Comparison of ENCODE assay signal across 8 cellular contexts in the genomic region with DNA sequence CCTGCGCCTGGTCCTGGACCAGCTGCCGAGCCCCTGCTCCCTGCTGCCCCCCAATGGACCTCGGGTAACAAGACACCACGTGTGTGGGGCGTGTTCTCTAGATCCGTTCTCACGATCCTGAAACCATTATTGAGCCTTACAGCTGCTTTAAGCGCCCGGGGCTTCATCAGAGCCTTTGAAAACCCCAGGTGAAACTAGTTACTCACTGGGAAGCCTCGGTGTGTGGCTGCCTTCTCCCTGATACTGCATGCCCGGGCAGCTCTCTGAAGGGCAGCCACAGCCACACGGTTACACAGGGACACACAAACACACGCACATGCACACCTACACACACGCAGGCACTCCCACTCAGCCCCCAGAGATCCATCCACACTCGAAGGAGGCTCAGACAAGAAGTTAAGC. TPM values are rescaled to one million over a fixed set of nuclear protein-coding genes. Genes with fewer than 3 reads are reported as not detected.
DNase-seq lines count a peak whose midpoint lies in the region; ATAC-seq and TF ChIP-seq lines count a peak whose summit lies in the region.

No MANE protein-coding gene starts in this region.

- peaks cover 57% of the 10 kb centered on the region for H3K27me3 Mint-ChIP-seq in activated CD4-positive, alpha-beta T cell treated with anti-CD3 and anti-CD28 coated beads, Interleukin-2, amount 10 ng/mL, durations not matched to agents 7 days and 5 days

- ATAC-seq in GM19467 (IDR thresholded peaks at IDR 0.05; ENCODE audit: unreplicated experiment) = peak; percentile 73

- H3K4me1 Mint-ChIP-seq in activated CD4-positive, alpha-beta T cell treated with anti-CD3 and anti-CD28 coated beads, Interleukin-2, amount 10 ng/mL, durations not matched to agents 7 days and 5 days = peaks cover 10% of the 10 kb centered on the region

- H3K4me3 Mint-ChIP-seq in activated CD4-positive, alpha-beta T cell treated with anti-CD3 and anti-CD28 coated beads, Interleukin-2, amount 10 ng/mL, durations not matched to agents 7 days and 5 days = peak overlapping the region; percentile 36

- DNase-seq in Daoy (ENCODE audit: low read depth) (peak; percentile 81), foreskin fibroblast (peak; percentile 41 to 70), NCI-H2107 (lab: John Stamatoyannopoulos, UW) (no peak)
- peak; percentile 54 for DNase-seq in activated CD4-positive, alpha-beta T cell treated with anti-CD3 and anti-CD28 coated beads, Interleukin-2, amount 10 ng/mL, durations not matched to agents 7 days and 5 days
- no peak for DNase-seq in activated CD4-positive, CD25-positive, alpha-beta regulatory T cell (lab: John Stamatoyannopoulos, UW)

- POLR2A ChIA-PET in activated CD4-positive, alpha-beta T cell treated with anti-CD3 and anti-CD28 coated beads, Interleukin-2, amount 10 ng/mL, durations not matched to agents 7 days and 5 days (lab: Charles Lee) = interaction anchor here (0.6 kb wide), 1 partner anchor 39 kb away, joined by 3 read pairs; no protein-coding TSS in a partner anchor

- H3K27ac ChIP-seq in skin epidermis = peak overlapping the region in 14 of 21 experiments; percentile 14 to 79 (median 50)

- H3K4me3 ChIP-seq in foreskin fibroblast (ENCODE audit: low read depth in 1 of 2, low read length in 2 of 2) (no peak overlapping the region), skin epidermis (no peak overlapping the region)

- TF ChIP-seq CTCF in LNCAP (IDR thresholded peaks at IDR 0.05) = 0 out of 2 replicates have a peak, but pooled peaks have one; percentile 31
- TF ChIP-seq CTCF in foreskin fibroblast (IDR thresholded peaks at IDR 0.05; ENCODE audit: low read depth, low read length) = peak; percentile 62

- H3K9me3 Mint-ChIP-seq in activated CD4-positive, alpha-beta T cell treated with anti-CD3 and anti-CD28 coated beads, Interleukin-2, amount 10 ng/mL, durations not matched to agents 7 days and 5 days = no peaks in the 10 kb centered on the region

- CTCF ChIA-PET in activated CD4-positive, alpha-beta T cell treated with anti-CD3 and anti-CD28 coated beads, Interleukin-2, amount 10 ng/mL, durations not matched to agents 7 days and 5 days (lab: Charles Lee) = interaction anchor here (0.6 to 2.1 kb wide), 12 partner anchors 9 to 168 kb away, joined by 3 to 11 read pairs (median 3); no protein-coding TSS in a partner anchor

- H3K27ac Mint-ChIP-seq in activated CD4-positive, alpha-beta T cell treated with anti-CD3 and anti-CD28 coated beads, Interleukin-2, amount 10 ng/mL, durations not matched to agents 7 days and 5 days = peak overlapping the region; percentile 9

- no peaks in the 10 kb centered on the region for H3K36me3 Mint-ChIP-seq in activated CD4-positive, alpha-beta T cell treated with anti-CD3 and anti-CD28 coated beads, Interleukin-2, amount 10 ng/mL, durations not matched to agents 7 days and 5 days (ENCODE audit: low read depth)

RNA-seq across cellular contexts. Expression of a gene that starts 5.3 kb away (rescaled TPM):
- 0.27 TPM in 1 of 2 replicates, not detected in the other for total RNA-seq in Daoy (2014; rRNA removed; shearing (Covaris generic))
- total RNA-seq in activated CD4-positive, alpha-beta T cell treated with anti-CD3 and anti-CD28 coated beads, Interleukin-2, amount 10 ng/mL, durations not matched to agents 7 days and 5 days = under 1 TPM; 0.21 to 0.30 TPM

RNA-seq across cellular contexts. Expression of a gene that starts 10.1 kb away (rescaled TPM):
- not detected in 2 replicates for total RNA-seq in Daoy (2014; rRNA removed; shearing (Covaris generic))
- under 1 TPM; 0.56 to 0.77 TPM for total RNA-seq in activated CD4-positive, alpha-beta T cell treated with anti-CD3 and anti-CD28 coated beads, Interleukin-2, amount 10 ng/mL, durations not matched to agents 7 days and 5 days

RNA-seq across cellular contexts. Expression of a gene that starts 20.9 kb away (rescaled TPM):
- total RNA-seq in Daoy (2014; rRNA removed; shearing (Covaris generic)) = 41.9 and 45.1 TPM in 2 replicates
- 100 to 1,000 TPM; 101 TPM for total RNA-seq in activated CD4-positive, alpha-beta T cell treated with anti-CD3 and anti-CD28 coated beads, Interleukin-2, amount 10 ng/mL, durations not matched to agents 7 days and 5 days

RNA-seq across cellular contexts. Expression of a gene that starts 51.5 kb away (rescaled TPM):
- total RNA-seq in Daoy (2014; rRNA removed; shearing (Covaris generic)) = 2.0 and 3.5 TPM in 2 replicates
- 10 to 100 TPM; 88.5 to 92.8 TPM for total RNA-seq in activated CD4-positive, alpha-beta T cell treated with anti-CD3 and anti-CD28 coated beads, Interleukin-2, amount 10 ng/mL, durations not matched to agents 7 days and 5 days

Comparison
In these comparisons a context has a peak if more than half of its experiments do, and no peak if none do; other contexts are left out.
1. DNase-seq: peak in Daoy (single experiment), activated CD4-positive, alpha-beta T cell treated with anti-CD3 and anti-CD28 coated beads, Interleukin-2, amount 10 ng/mL, durations not matched to agents 7 days and 5 days (single experiment) and foreskin fibroblast (2 of 2); none in activated CD4-positive, CD25-positive, alpha-beta regulatory T cell (0 of 4) and NCI-H2107 (single experiment).